8 cellular contexts compared by ENCODE assay signal in genomic region chr13:20525144-20525600, GRCh38. TPM values are rescaled to one million over a fixed set of nuclear protein-coding genes. Genes with fewer than 3 reads are reported as not detected.
DNase-seq lines count a peak whose midpoint lies in the region; ATAC-seq and TF ChIP-seq lines count a peak whose summit lies in the region.

No MANE protein-coding gene starts in this region.

- DNase-seq in Jurkat, Clone E6-1 (ENCODE audit: low read depth, low spot score) = no peak
- peak; percentile 1 for DNase-seq in activated T-helper 9 cell treated with anti-CD3 and anti-CD28 coated beads, Interleukin-2, amount 50 U/mL, for 16 hours (ENCODE audit: low read depth)
- DNase-seq in head of caudate nucleus (peak in 40 of 42 donors; percentile 22 to 72 (median 43)), cerebellar nuclear complex (lab: John Stamatoyannopoulos, UW) (no peak), HK-2 (ENCODE audit: unreplicated experiment) (no peak)

- intact Hi-C loops in head of caudate nucleus (cut with DNase I) = loop anchor here (10.0 kb wide), 1 partner anchor 180 kb away; the partner anchor contains the start of gene IL17D

- no peak for TF ChIP-seq CTCF in neutrophil (IDR thresholded peaks at IDR 0.05)

- peak; percentile 6 for ATAC-seq in GM19455 (IDR thresholded peaks at IDR 0.05; ENCODE audit: unreplicated experiment)

- H3K9me3 ChIP-seq in BLaER1 treated with 17β-estradiol and CSF1 and Interleukin-3, amounts not matched to agents 10 nM and 100 nM (replicated peaks in 1 of 11) = peaks cover 0 to 9% (median 0%) of the 10 kb centered on the region in 11 experiments; a peak in 4 of 22 replicates
- H3K9me3 ChIP-seq in neutrophil = no peaks in the 10 kb centered on the region

- peak overlapping the region; percentile 74 to 93 (median 81) for H3K4me3 ChIP-seq in BLaER1 treated with 17β-estradiol and CSF1 and Interleukin-3, amounts not matched to agents 10 nM and 100 nM
- H3K4me3 ChIP-seq in Jurkat, Clone E6-1 (ENCODE audit: low read length) = peak overlapping the region; percentile 81
- peak overlapping the region; percentile 66 to 78 for H3K4me3 ChIP-seq in neutrophil (ENCODE audit: low read depth in 1 of 2, low read length in 1 of 2)

- peak overlapping the region; percentile 79 to 97 (median 86) for H3K9ac ChIP-seq in BLaER1 treated with 17β-estradiol and CSF1 and Interleukin-3, amounts not matched to agents 10 nM and 100 nM

- H3K27ac ChIP-seq in BLaER1 treated with 17β-estradiol and CSF1 and Interleukin-3, amounts not matched to agents 10 nM and 100 nM = peak overlapping the region; percentile 66 to 95 (median 81)
- H3K27ac ChIP-seq in neutrophil = peak overlapping the region; percentile 77

- peaks cover 0 to 4% (median 0%) of the 10 kb centered on the region in 11 experiments; a peak in 3 of 22 replicates for H3K36me3 ChIP-seq in BLaER1 treated with 17β-estradiol and CSF1 and Interleukin-3, amounts not matched to agents 10 nM and 100 nM
- H3K36me3 ChIP-seq in neutrophil = no peaks in the 10 kb centered on the region

- peaks cover 19 to 62% (median 32%) of the 10 kb centered on the region in 10 experiments for H3K4me1 ChIP-seq in BLaER1 treated with 17β-estradiol and CSF1 and Interleukin-3, amounts not matched to agents 10 nM and 100 nM
- peaks cover 16 to 18% of the 10 kb centered on the region in 2 experiments for H3K4me1 ChIP-seq in neutrophil (ENCODE audit: control insufficient read depth in 1 of 2, insufficient read depth in 1 of 2, low read depth in 1 of 2, low read length in 1 of 2)

- H3K4me2 ChIP-seq in BLaER1 treated with 17β-estradiol and CSF1 and Interleukin-3, amounts not matched to agents 10 nM and 100 nM = peak overlapping the region; percentile 79 to 100 (median 95)

- peaks cover 0 to 6% (median 0%) of the 10 kb centered on the region in 11 experiments; a peak in 1 of 22 replicates for H4K20me1 ChIP-seq in BLaER1 treated with 17β-estradiol and CSF1 and Interleukin-3, amounts not matched to agents 10 nM and 100 nM

- H3K27me3 ChIP-seq in BLaER1 treated with 17β-estradiol and CSF1 and Interleukin-3, amounts not matched to agents 10 nM and 100 nM = no peaks in the 10 kb centered on the region
- peaks cover 7% of the 10 kb centered on the region for H3K27me3 ChIP-seq in neutrophil

RNA-seq across cellular contexts. Expression of gene CRYL1, which starts 0.5 kb away (rescaled TPM):
- 28.9 TPM for polyA plus RNA-seq in Jurkat, Clone E6-1 (2012; ENCODE audit: insufficient read depth, insufficient read length)

RNA-seq across cellular contexts. Expression of gene IFT88, which starts 41.8 kb away (rescaled TPM):
- polyA plus RNA-seq in Jurkat, Clone E6-1 (2012; ENCODE audit: insufficient read depth, insufficient read length) = 10.7 TPM

Comparison
In these comparisons a context has a peak if more than half of its experiments do, and no peak if none do; other contexts are left out.
1. DNase-seq: peak in activated T-helper 9 cell treated with anti-CD3 and anti-CD28 coated beads, Interleukin-2, amount 50 U/mL, for 16 hours (single experiment) and head of caudate nucleus (40 of 42); none in Jurkat, Clone E6-1 (single experiment), cerebellar nuclear complex (0 of 2) and HK-2 (single experiment).
2. Peak in every context shown above with its lines, with median percentiles within 50 percentile points of each other: H3K4me3 ChIP-seq.